ENCODE assay signal across 14 cellular contexts in genomic region chr2:97931851-97932211, GRCh38.
"Had no signal": no experiment of that assay in that cellular context is flagged by ENCODE, and none has a peak within 500 bp of the region (broad histone marks: within the 10 kb centered on the region; RNA-seq: fewer than 3 reads in every experiment).

No MANE protein-coding gene starts in this region.

- H3K27ac ChIP-seq: coronary artery, pancreas, skin epidermis, thyroid gland, uterus had no signal

- ATAC-seq: activated CD4-positive, alpha-beta T cell treated with anti-CD3 and anti-CD28 coated beads for 36 hours; activated CD8-positive, alpha-beta T cell treated with anti-CD3 and anti-CD28 coated beads, Interleukin-2, amount 10 ng/mL, durations not matched to agents 7 days and 5 days; left lobe of liver had no signal

- H3K36me3 ChIP-seq: heart right ventricle, pancreas, thyroid gland, uterus had no signal

- H3K4me3 ChIP-seq: coronary artery, heart right ventricle, pancreas, skin epidermis, thyroid gland, uterus had no signal

- DNase-seq: activated CD4-positive, alpha-beta T cell treated with anti-CD3 and anti-CD28 coated beads for 36 hours; activated CD8-positive, alpha-beta T cell treated with anti-CD3 and anti-CD28 coated beads, Interleukin-2, amount 10 ng/mL, durations not matched to agents 7 days and 5 days; activated naive CD4-positive, alpha-beta T cell; central memory CD4-positive, alpha-beta T cell; effector CD8-positive, alpha-beta T cell; heart right ventricle; mesenchymal stem cell; pancreas; T-helper 2 cell; thyroid gland; uterus had no signal

- H3K27me3 ChIP-seq: heart right ventricle, pancreas, thyroid gland, uterus had no signal

- H3K9me3 ChIP-seq: heart right ventricle, pancreas, thyroid gland, uterus had no signal
